ENCODE assay signal across 1 cellular context in genomic region chr22:29073618-29074275, GRCh38.
TF ChIP-seq lines count a peak whose summit lies in the region.

No MANE protein-coding gene starts in this region.

TF ChIP-seq in HepG2, 621 proteins besides CTCF, POLR2A, EP300 and RAD21 (continued from another document and continues in another):
- TF ChIP-seq ATF7 (IDR thresholded peaks at IDR 0.05) (no peak), ATF7 (CRISPR knock-in tag; IDR thresholded peaks at IDR 0.05) (no peak), ZNF563 (CRISPR knock-in tag; IDR thresholded peaks at IDR 0.05) (no peak), TEAD2 (CRISPR knock-in tag; IDR thresholded peaks at IDR 0.05) (no peak), ZBED4 (CRISPR knock-in tag; IDR thresholded peaks at IDR 0.05; ENCODE audit: borderline replicate concordance) (no peak), AHDC1 (CRISPR knock-in tag; IDR thresholded peaks at IDR 0.05; ENCODE audit: borderline replicate concordance) (0 out of 2 replicates have a peak, but pooled peaks have one; percentile 3), CEBPG (CRISPR knock-in tag; IDR thresholded peaks at IDR 0.05) (no peak), DR1 (CRISPR knock-in tag; IDR thresholded peaks at IDR 0.05) (no peak), ZNF770 (CRISPR knock-in tag; IDR thresholded peaks at IDR 0.05) (0 out of 2 replicates have a peak, but pooled peaks have one; percentile 13), ZNF513 (CRISPR knock-in tag; conservative IDR thresholded peaks at IDR 0.05) (no peak), AGO2 (optimal IDR thresholded peaks at IDR 0.05; ENCODE audit: low read depth, low read length) (peak; percentile 58), ZNF180 (CRISPR knock-in tag; IDR thresholded peaks at IDR 0.05; ENCODE audit: borderline replicate concordance, low read depth) (no peak), DRAP1 (CRISPR knock-in tag; IDR thresholded peaks at IDR 0.05) (no peak), E2F2 (CRISPR knock-in tag; IDR thresholded peaks at IDR 0.05; ENCODE audit: borderline replicate concordance) (no peak), MYPOP (CRISPR knock-in tag; IDR thresholded peaks at IDR 0.05) (0 out of 2 replicates have a peak, but pooled peaks have one; percentile 45), DPF2 (CRISPR knock-in tag; IDR thresholded peaks at IDR 0.05; ENCODE audit: borderline replicate concordance, low read depth) (no peak), CENPBD1 (CRISPR knock-in tag; IDR thresholded peaks at IDR 0.05; ENCODE audit: borderline replicate concordance, low read depth) (no peak), YY1 (IDR thresholded peaks at IDR 0.05; ENCODE audit: insufficient read depth, insufficient replicate concordance, low read depth, low read length) (peak; percentile 41), KDM5A (IDR thresholded peaks at IDR 0.05; ENCODE audit: borderline replicate concordance, low read length) (no peak), SCMH1 (CRISPR knock-in tag; IDR thresholded peaks at IDR 0.05; ENCODE audit: borderline replicate concordance) (no peak), TFDP2 (CRISPR knock-in tag; IDR thresholded peaks at IDR 0.05) (peak; percentile 45; the same call in 1 of the 2 replicates), NFKBIZ (CRISPR knock-in tag; IDR thresholded peaks at IDR 0.05) (0 out of 2 replicates have a peak, but pooled peaks have one; percentile 36), ZNF562 (CRISPR knock-in tag; IDR thresholded peaks at IDR 0.05; ENCODE audit: borderline replicate concordance) (no peak), SSRP1 (CRISPR knock-in tag; IDR thresholded peaks at IDR 0.05) (no peak), HDAC1 (CRISPR knock-in tag; IDR thresholded peaks at IDR 0.05) (peak; percentile 45; the same call in 1 of the 2 replicates), SMAD1 (CRISPR knock-in tag; IDR thresholded peaks at IDR 0.05; ENCODE audit: borderline replicate concordance, low read depth) (no peak), MAFG (CRISPR knock-in tag; IDR thresholded peaks at IDR 0.05) (no peak), CSRNP1 (CRISPR knock-in tag; IDR thresholded peaks at IDR 0.05) (peak; percentile 47; the same call in 1 of the 2 replicates), NONO (IDR thresholded peaks at IDR 0.05) (no peak), NONO (CRISPR knock-in tag; conservative IDR thresholded peaks at IDR 0.05) (peak; percentile 23; the same call in 1 of the 2 replicates), SOX13 (IDR thresholded peaks at IDR 0.05) (no peak), SOX13 (CRISPR knock-in tag; conservative IDR thresholded peaks at IDR 0.05 in 1 of 2, IDR thresholded peaks at IDR 0.05 in 1 of 2) (no peak; a peak in 1 of 4 replicates), HOMEZ (CRISPR knock-in tag; IDR thresholded peaks at IDR 0.05; ENCODE audit: low read depth) (no peak), HOXA3 (CRISPR knock-in tag; IDR thresholded peaks at IDR 0.05) (0 out of 2 replicates have a peak, but pooled peaks have one; percentile 26)
